8 cellular contexts compared by ENCODE assay signal in the genomic region with DNA sequence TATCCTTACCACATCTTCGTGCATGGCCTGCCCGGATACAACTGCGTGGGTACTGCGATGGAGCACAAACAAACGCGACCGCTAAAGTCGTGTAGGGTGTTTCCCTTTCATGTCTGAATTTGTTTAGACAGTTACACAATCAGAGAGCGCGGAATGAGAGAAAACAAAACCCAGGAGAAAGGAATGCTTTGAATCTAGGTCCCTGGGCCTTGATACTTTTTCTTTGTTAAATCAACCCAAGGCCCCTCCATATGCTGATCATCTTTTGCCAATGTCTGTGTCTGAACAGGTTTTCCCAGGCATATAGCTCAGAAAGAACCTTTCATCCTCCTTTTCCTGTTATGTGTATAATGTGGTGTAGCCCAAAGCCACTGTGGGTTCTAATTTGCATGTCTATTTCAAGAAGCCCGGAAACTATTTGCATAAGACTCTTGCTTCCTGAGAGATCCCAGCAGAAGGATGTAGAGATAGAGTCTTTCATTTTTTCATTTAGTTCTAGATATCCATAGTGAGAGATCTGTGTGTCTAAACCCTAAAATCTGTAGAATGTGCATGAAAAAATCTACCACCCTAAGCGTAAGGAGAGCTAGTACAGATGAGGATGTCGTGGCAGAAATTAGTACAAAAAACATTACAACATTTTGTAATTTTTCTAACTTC.
DNase-seq lines count a peak whose midpoint lies in the region; ATAC-seq and TF ChIP-seq lines count a peak whose summit lies in the region.

No MANE protein-coding gene starts in this region.

- peak overlapping the region; percentile 92 for H3T11ph ChIP-seq in H9 (ENCODE audit: low read length)

- peak overlapping the region; percentile 48 for H3K9ac ChIP-seq in H9 (ENCODE audit: extremely low read depth, insufficient read length, low read length)

- peak overlapping the region; percentile 67 for H3K27ac ChIP-seq in H9 (ENCODE audit: insufficient read length, low read depth, low read length)

- H3K4me1 Mint-ChIP-seq in H9, result peaks cover 19% of the 10 kb centered on the region in 2 experiments
- H3K4me1 Mint-ChIP-seq in activated CD8-positive, alpha-beta T cell treated with anti-CD3 and anti-CD28 coated beads, Interleukin-2, amount 10 ng/mL, durations not matched to agents 7 days and 5 days (ENCODE audit: low read depth), result peaks cover 18% of the 10 kb centered on the region

- H2AK5ac ChIP-seq in H9 (ENCODE audit: insufficient read length, low read length), result no peak overlapping the region

- H3K79me1 ChIP-seq in H9 (ENCODE audit: insufficient read depth, low read depth, low read length, poor library complexity, severe bottlenecking), result no peaks in the 10 kb centered on the region

- no peak overlapping the region for H2BK5ac ChIP-seq in H9 (ENCODE audit: insufficient read length, low read length)

- DNase-seq in H9 (no peak), M059J (ENCODE audit: low read depth) (peak; percentile 61), iris pigment epithelial cell (ENCODE audit: low read depth) (peak; percentile 67), occipital lobe (lab: John Stamatoyannopoulos, UW) (no peak), cerebellum (ENCODE audit: low spot score) (no peak), mesenteric fat pad (ENCODE audit: low spot score) (no peak)
- DNase-seq in activated CD8-positive, alpha-beta T cell treated with anti-CD3 and anti-CD28 coated beads, Interleukin-2, amount 10 ng/mL, durations not matched to agents 7 days and 5 days, result peak; percentile 70

- no peak overlapping the region; a peak in 2 of 5 replicates for H3K4me3 Mint-ChIP-seq in H9
- H3K4me3 Mint-ChIP-seq in activated CD8-positive, alpha-beta T cell treated with anti-CD3 and anti-CD28 coated beads, Interleukin-2, amount 10 ng/mL, durations not matched to agents 7 days and 5 days, result peak overlapping the region; percentile 42

- no peak for TF ChIP-seq CTCF in H9 (conservative IDR thresholded peaks at IDR 0.05)

- H3K18ac ChIP-seq in H9 (ENCODE audit: insufficient read length, low read depth, low read length), result peak overlapping the region; percentile 68

- H4K5ac ChIP-seq in H9 (ENCODE audit: insufficient read length, low read depth, low read length), result no peak overlapping the region

- H3K36me3 Mint-ChIP-seq in H9 (ENCODE audit: insufficient read depth in 1 of 3, low read depth in 3 of 3), result no peaks in the 10 kb centered on the region
- no peaks in the 10 kb centered on the region for H3K36me3 Mint-ChIP-seq in activated CD8-positive, alpha-beta T cell treated with anti-CD3 and anti-CD28 coated beads, Interleukin-2, amount 10 ng/mL, durations not matched to agents 7 days and 5 days (ENCODE audit: low read depth)

- H4K91ac ChIP-seq in H9 (ENCODE audit: insufficient read length, low read depth, low read length), result no peak overlapping the region

- no peak overlapping the region for H2BK12ac ChIP-seq in H9 (ENCODE audit: insufficient read length, low read depth, low read length)

- no peaks in the 10 kb centered on the region for H3K23me2 ChIP-seq in H9 (ENCODE audit: insufficient read length, low read depth, low read length, poor library complexity, severe bottlenecking)

- POLR2A ChIA-PET in activated CD8-positive, alpha-beta T cell treated with anti-CD3 and anti-CD28 coated beads, Interleukin-2, amount 10 ng/mL, durations not matched to agents 7 days and 5 days (lab: Charles Lee), result interaction anchor here (0.6 to 3.2 kb wide), 23 partner anchors 11 to 1024 kb away, joined by 3 to 21 read pairs (median 4); a partner anchor contains a TSS

- H2BK120ac ChIP-seq in H9 (ENCODE audit: low read depth, low read length, poor library complexity, severe bottlenecking), result no peak overlapping the region

- H2AFZ ChIP-seq in H9 (ENCODE audit: low read length), result peak overlapping the region; percentile 95

- H2BK20ac ChIP-seq in H9 (ENCODE audit: low read depth, low read length, poor library complexity, severe bottlenecking), result no peak overlapping the region

- no peaks in the 10 kb centered on the region for H3K9me3 ChIP-seq in H9 (ENCODE audit: control insufficient read depth, low read depth, low read length)

- no peak overlapping the region for H3K56ac ChIP-seq in H9 (ENCODE audit: insufficient read length, low read depth, low read length)

- H2BK15ac ChIP-seq in H9 (ENCODE audit: low read depth, low read length), result no peak overlapping the region

- peak; percentile 63 for ATAC-seq in GM18498 (IDR thresholded peaks at IDR 0.05; ENCODE audit: unreplicated experiment)
- ATAC-seq in activated CD8-positive, alpha-beta T cell treated with anti-CD3 and anti-CD28 coated beads, Interleukin-2, amount 10 ng/mL, durations not matched to agents 7 days and 5 days, result peak; percentile 41

- no peaks in the 10 kb centered on the region; a peak in 1 of 5 replicates for H3K9me3 Mint-ChIP-seq in H9
- no peaks in the 10 kb centered on the region for H3K9me3 Mint-ChIP-seq in activated CD8-positive, alpha-beta T cell treated with anti-CD3 and anti-CD28 coated beads, Interleukin-2, amount 10 ng/mL, durations not matched to agents 7 days and 5 days (ENCODE audit: insufficient read depth)

- H4K20me1 ChIP-seq in H9 (ENCODE audit: control insufficient read depth, insufficient read depth, insufficient read length), result no peaks in the 10 kb centered on the region

- peaks cover 2% of the 10 kb centered on the region; the same call in 1 of the 2 replicates for H3K27me3 Mint-ChIP-seq in H9 (ENCODE audit: low read depth)
- H3K27me3 Mint-ChIP-seq in activated CD8-positive, alpha-beta T cell treated with anti-CD3 and anti-CD28 coated beads, Interleukin-2, amount 10 ng/mL, durations not matched to agents 7 days and 5 days (ENCODE audit: low read depth), result peaks cover 39% of the 10 kb centered on the region

- no CpG with 5 or more reads among the region's 13 CpGs for WGBS in H9 (ENCODE audit: extremely low coverage, insufficient read length, low lambda C conversion rate)

- H3K27ac Mint-ChIP-seq in H9, result peak overlapping the region; percentile 96 to 100 (median 99)
- peak overlapping the region; percentile 86 for H3K27ac Mint-ChIP-seq in activated CD8-positive, alpha-beta T cell treated with anti-CD3 and anti-CD28 coated beads, Interleukin-2, amount 10 ng/mL, durations not matched to agents 7 days and 5 days

- H3K27me3 ChIP-seq in H9 (ENCODE audit: insufficient read depth, low read length), result no peaks in the 10 kb centered on the region

- no peaks in the 10 kb centered on the region for H3K79me2 ChIP-seq in H9 (ENCODE audit: insufficient read depth, low read length)

- H4K8ac ChIP-seq in H9 (replicated peaks; ENCODE audit: insufficient read length, low read depth, low read length), result no peak overlapping the region

- no peak overlapping the region for H3K4ac ChIP-seq in H9 (ENCODE audit: low read depth, low read length)

- H3K14ac ChIP-seq in H9 (ENCODE audit: insufficient read depth, low read length), result no peak overlapping the region; the same call in 1 of the 2 replicates

- H3K4me2 ChIP-seq in H9 (ENCODE audit: insufficient read depth, insufficient read length, low read length), result peak overlapping the region; percentile 7

- no peaks in the 10 kb centered on the region for H3K4me1 ChIP-seq in H9 (ENCODE audit: insufficient read depth, low read length)

- CTCF ChIA-PET in activated CD8-positive, alpha-beta T cell treated with anti-CD3 and anti-CD28 coated beads, Interleukin-2, amount 10 ng/mL, durations not matched to agents 7 days and 5 days (lab: Charles Lee), result interaction anchor here (1.4 to 6.0 kb wide), 4 partner anchors 12 to 398 kb away, joined by 3 to 71 read pairs (median 8); no protein-coding TSS in a partner anchor

- no peak overlapping the region for H3K23ac ChIP-seq in H9 (ENCODE audit: insufficient read length, low read depth, low read length)

Comparison
In these comparisons a context has a peak if more than half of its experiments do, and no peak if none do; other contexts are left out.
1. DNase-seq: peak in M059J (single experiment), activated CD8-positive, alpha-beta T cell treated with anti-CD3 and anti-CD28 coated beads, Interleukin-2, amount 10 ng/mL, durations not matched to agents 7 days and 5 days (single experiment) and iris pigment epithelial cell (single experiment); none in H9 (single experiment), occipital lobe (single experiment), cerebellum (single experiment) and mesenteric fat pad (single experiment).